8 cellular contexts compared by ENCODE assay signal in genomic region chr6:152170702-152171667, GRCh38.
DNase-seq lines count a peak whose midpoint lies in the region; ATAC-seq and TF ChIP-seq lines count a peak whose summit lies in the region.

No MANE protein-coding gene starts in this region.

- H2AFZ ChIP-seq in OCI-LY3 (ENCODE audit: low read depth, low read length), result no peak overlapping the region; the same call in 1 of the 2 replicates

- peak overlapping the region; percentile 64 for H3K4me2 ChIP-seq in OCI-LY3 (ENCODE audit: low read length)

- peaks cover 5% of the 10 kb centered on the region; the same call in 1 of the 2 replicates for H3K9me3 ChIP-seq in OCI-LY3 (ENCODE audit: insufficient read depth, low read length)
- H3K9me3 ChIP-seq in colonic mucosa, result no peaks in the 10 kb centered on the region

- H3K27me3 ChIP-seq in GM06990 (replicated peaks; ENCODE audit: control insufficient read depth, insufficient read depth, low read length), result no peaks in the 10 kb centered on the region
- H3K27me3 ChIP-seq in OCI-LY3 (ENCODE audit: low read depth, low read length), result 0 out of 2 replicates have a peak, but pooled peaks cover 6% of the 10 kb centered on the region
- no peaks in the 10 kb centered on the region for H3K27me3 ChIP-seq in colonic mucosa

- no peaks in the 10 kb centered on the region for H3K79me2 ChIP-seq in OCI-LY3 (ENCODE audit: low read length)

- peak; percentile 95 for ATAC-seq in GM21576 (IDR thresholded peaks at IDR 0.05; ENCODE audit: unreplicated experiment)

- no peaks in the 10 kb centered on the region for H4K20me1 ChIP-seq in OCI-LY3 (ENCODE audit: insufficient read depth, low read length)

- H3K36me3 ChIP-seq in GM06990 (ENCODE audit: control insufficient read depth, insufficient read depth, low read length), result no peaks in the 10 kb centered on the region
- H3K36me3 ChIP-seq in OCI-LY3 (replicated peaks; ENCODE audit: low read depth, low read length), result peaks cover 5% of the 10 kb centered on the region
- H3K36me3 ChIP-seq in colonic mucosa, result no peaks in the 10 kb centered on the region

- DNase-seq in GM06990 (ENCODE audit: extremely low read depth, insufficient read length), result peak; percentile 75
- peak; percentile 91 for DNase-seq in astrocyte of the hippocampus (ENCODE audit: low read depth, low spot score)
- DNase-seq in stimulated activated CD4-positive, alpha-beta T cell treated with anti-CD3 and anti-CD28 coated beads, Interleukin-15, amount 100 ng/mL, for 24 hours, result peak; percentile 76
- DNase-seq in NCI-H748 (lab: John Stamatoyannopoulos, UW; ENCODE audit: unreplicated experiment), result no peak
- no peak for DNase-seq in NOMO-1 (lab: John Stamatoyannopoulos, UW; ENCODE audit: unreplicated experiment in 2 of 2)
- DNase-seq in colonic mucosa, result no peak

- H3K9ac ChIP-seq in OCI-LY3 (ENCODE audit: low read length) (no peak overlapping the region), colonic mucosa (ENCODE audit: low read depth in 2 of 2, low read length in 2 of 2) (no peak overlapping the region)

- H3K4me1 ChIP-seq in OCI-LY3 (ENCODE audit: low read length) (peaks cover 19% of the 10 kb centered on the region), colonic mucosa (no peaks in the 10 kb centered on the region)

- TF ChIP-seq CTCF in GM06990 (IDR thresholded peaks at IDR 0.05; ENCODE audit: insufficient read depth, low read length, poor library complexity, severe bottlenecking) (no peak), OCI-LY3 (IDR thresholded peaks at IDR 0.05; ENCODE audit: low read depth, low read length) (no peak), colonic mucosa (IDR thresholded peaks at IDR 0.05) (no peak)

- intact Hi-C loops in colonic mucosa (cut with DNase I), result no loop called here

- H3K27ac ChIP-seq in OCI-LY3 (ENCODE audit: low read length) (peak overlapping the region; percentile 19; the same call in 1 of the 2 replicates), colonic mucosa (no peak overlapping the region)

- H3K4me3 ChIP-seq in GM06990 (replicated peaks; ENCODE audit: low read depth, low read length) (peak overlapping the region; percentile 33), OCI-LY3 (ENCODE audit: low read length) (peak overlapping the region; percentile 24), colonic mucosa (no peak overlapping the region)

Comparison
In these comparisons a context has a peak if more than half of its experiments do, and no peak if none do; other contexts are left out.
1. DNase-seq: peak in GM06990 (single experiment), astrocyte of the hippocampus (single experiment) and stimulated activated CD4-positive, alpha-beta T cell treated with anti-CD3 and anti-CD28 coated beads, Interleukin-15, amount 100 ng/mL, for 24 hours (single experiment); none in NCI-H748 (single experiment), NOMO-1 (0 of 2) and colonic mucosa (single experiment).